38 cellular contexts compared by ENCODE assay signal in the genomic region with DNA sequence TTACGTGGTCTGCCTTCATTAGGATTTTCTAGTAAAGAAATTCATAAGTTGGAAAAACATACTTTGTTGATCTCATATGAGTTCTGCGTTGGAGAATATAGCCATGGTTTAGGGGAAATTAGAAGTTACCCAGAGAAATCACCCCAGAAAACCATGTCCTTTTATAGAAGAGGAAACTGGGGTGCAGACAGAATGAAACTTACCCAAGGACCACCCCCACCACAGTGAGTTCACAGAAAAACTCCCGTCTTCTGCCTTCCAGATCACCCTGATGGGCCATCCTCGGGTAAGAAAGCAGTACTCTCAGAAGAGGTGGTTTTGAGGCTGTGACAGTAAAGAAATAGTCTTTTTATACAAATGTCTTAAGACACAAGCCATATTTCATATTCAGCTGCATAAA. TPM values are rescaled to one million over a fixed set of nuclear protein-coding genes. Genes with fewer than 3 reads are reported as not detected.
"Had no signal": no experiment of that assay in that cellular context is flagged by ENCODE, and none has a peak within 500 bp of the region (broad histone marks: within the 10 kb centered on the region; RNA-seq: fewer than 3 reads in every experiment).

No MANE protein-coding gene starts in this region.

- H2AFZ ChIP-seq: PC-9 had no signal

- FAIRE-seq: bronchial epithelial cell, RCC 7860 had no signal

- H3K27ac ChIP-seq: PC-9, RWPE1, VCaP had no signal

- DNase-seq: activated B cell treated with CpG ODN at 0.5 μM for 24 hours; activated CD4-positive, alpha-beta memory T cell treated with anti-CD3 and anti-CD28 coated beads for 36 hours; activated CD4-positive, alpha-beta T cell treated with anti-CD3 and anti-CD28 coated beads for 4 hours; activated CD4-positive, alpha-beta T cell treated with anti-CD3 and anti-CD28 coated beads, Interleukin-2, amount 50 U/mL, for 1 hour; activated CD4-positive, CD25-positive, alpha-beta regulatory T cell treated with anti-CD3 and anti-CD28 coated beads, Interleukin-2, amount 50 U/mL, for 72 hours; activated CD8-positive, alpha-beta memory T cell treated with anti-CD3 and anti-CD28 coated beads for 24 hours; activated CD8-positive, alpha-beta memory T cell treated with anti-CD3 and anti-CD28 coated beads, Interleukin-2, amount 10 ng/mL, durations not matched to agents 7 days and 5 days; activated CD8-positive, alpha-beta memory T cell treated with anti-CD3 and anti-CD28 coated beads, Interleukin-2, amount 50 U/mL, for 48 hours; activated effector memory CD4-positive, alpha-beta T cell treated with Interleukin-2 at 50 U/mL for 16 hours; activated naive CD4-positive, alpha-beta T cell treated with anti-CD3 and anti-CD28 coated beads, Interleukin-2, amount 10 ng/mL, durations not matched to agents 7 days and 5 days; activated naive CD8-positive, alpha-beta T cell treated with anti-CD3 and anti-CD28 coated beads, Interleukin-2, amount 50 U/mL, for 24 hours; activated T-cell treated with anti-CD3 and anti-CD28 coated beads, Interleukin-2, amount 50 U/mL, for 48 hours; anterior cingulate cortex; caudate nucleus; cerebellar nuclear complex; cortex of kidney; MM.1S; MV-4-11; NCI-H1092; NCI-H1417; NCI-H1930; NCI-H2081 treated with DMSO at 0.1 percent for 48 hours; NCI-H510A; NCI-H526; NCI-H748 treated with DMSO at 0.1 percent for 48 hours; NK-92 treated with Interleukin-12 subunit alpha and Interleukin-12 subunit beta, amount 100 ng/mL, for 24 hours; PC-9; SIG-M5; T-cell; T-helper 2 cell; T-helper 9 cell had no signal

- H3K4me2 ChIP-seq: PC-9 had no signal

- ATAC-seq: activated CD8-positive, alpha-beta memory T cell treated with anti-CD3 and anti-CD28 coated beads, Interleukin-2, amount 10 ng/mL, durations not matched to agents 7 days and 5 days; activated naive CD8-positive, alpha-beta T cell treated with anti-CD3 and anti-CD28 coated beads, Interleukin-2, amount 50 U/mL, for 24 hours; Right ventricle myocardium inferior; SK-N-SH treated with all-trans-retinoic acid at 6 μM for 48 hours; T-cell had no signal

- H3K4me3 ChIP-seq: PC-9 had no signal

RNA-seq across cellular contexts. Expression of a gene that starts 25.1 kb away (rescaled TPM):
- total RNA-seq: activated CD4-positive, alpha-beta memory T cell treated with anti-CD3 and anti-CD28 coated beads for 36 hours; OCI-LY7; PC-9 had no signal
